Comparison of ENCODE assay signal across 21 cellular contexts in the genomic region with DNA sequence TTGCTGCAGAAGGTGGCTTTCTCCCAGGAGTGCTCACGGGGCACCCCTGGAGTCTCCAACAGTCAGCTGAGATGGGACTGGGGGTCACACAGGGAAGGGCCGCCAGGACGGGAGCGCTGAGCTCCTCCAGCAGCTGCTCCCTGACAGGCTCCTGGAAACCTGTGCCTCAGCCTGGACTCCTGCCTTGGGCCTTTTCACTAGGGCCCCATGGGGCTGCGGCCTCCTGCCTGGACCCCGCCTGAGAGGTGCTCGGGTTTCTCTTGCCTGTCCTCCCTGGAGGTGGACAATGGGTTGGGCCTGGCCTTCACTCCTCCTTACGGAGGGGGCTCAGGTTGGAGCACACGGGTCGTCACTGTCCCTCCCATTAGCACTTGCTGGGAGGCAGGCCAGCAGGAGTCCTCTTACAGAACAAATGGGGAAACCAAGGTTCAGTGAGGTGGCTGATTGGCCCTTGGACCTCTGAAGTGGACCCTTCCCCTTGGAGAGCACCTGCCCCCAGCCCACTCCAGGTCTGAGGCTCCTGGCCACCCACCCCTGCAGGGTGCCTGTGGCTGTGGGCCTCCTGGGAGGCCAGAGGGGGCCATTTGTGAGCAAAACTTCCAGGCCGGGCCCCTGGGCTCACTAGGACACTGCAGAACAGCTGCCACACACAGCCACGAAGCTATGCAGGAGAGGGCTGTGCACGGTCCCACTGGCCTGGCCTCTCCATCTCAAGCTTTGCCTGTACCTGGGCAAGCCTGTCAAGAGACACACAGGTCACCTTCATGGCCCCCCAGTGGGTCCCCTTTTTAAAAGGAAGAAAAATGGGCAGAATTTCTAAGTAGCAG. TPM values are rescaled to one million over a fixed set of nuclear protein-coding genes. Genes with fewer than 3 reads are reported as not detected.
DNase-seq lines count a peak whose midpoint lies in the region; ATAC-seq, FAIRE-seq and TF ChIP-seq lines count a peak whose summit lies in the region.
"Had no signal": no experiment of that assay in that cellular context is flagged by ENCODE, and none has a peak within 500 bp of the region (broad histone marks: within the 10 kb centered on the region; RNA-seq: fewer than 3 reads in every experiment).

No MANE protein-coding gene starts in this region.

- H3K4me3 ChIP-seq in Peyer's patch (no peak overlapping the region), kidney (ENCODE audit: low read length in 2 of 2) (no peak overlapping the region), tibial nerve (no peak overlapping the region)
- H3K4me3 ChIP-seq: A549; BLaER1 treated with 17β-estradiol and CSF1 and Interleukin-3, amounts not matched to agents 10 nM and 100 nM had no signal

- TF ChIP-seq CTCF in Peyer's patch (IDR thresholded peaks at IDR 0.05) (no peak), kidney (IDR thresholded peaks at IDR 0.05; ENCODE audit: borderline replicate concordance, extremely low read depth, insufficient read depth) (no peak), tibial nerve (IDR thresholded peaks at IDR 0.05) (no peak)

- DNase-seq in activated T-cell treated with anti-CD3 and anti-CD28 coated beads, Interleukin-2, amount 50 U/mL, for 24 hours: peak; percentile 14
- no peak for DNase-seq in activated T-cell treated with anti-CD3 and anti-CD28 coated beads, Interleukin-2, amount 50 U/mL, for 4 hours
- peak in 2 of 3 donors; percentile 7 to 41 for DNase-seq in Peyer's patch
- peak; percentile 45 for DNase-seq in kidney
- DNase-seq in sciatic nerve (ENCODE audit: low spot score): peak; percentile 47
- DNase-seq in tibial nerve (ENCODE audit: low spot score in 2 of 2): no peak
- DNase-seq in activated CD4-positive, alpha-beta T cell treated with anti-CD3 and anti-CD28 coated beads for 48 hours: no peak
- DNase-seq: GF-D8; H9; NCI-H1417; NCI-H2029; NCI-H2171 treated with DMSO at 0.1 percent for 48 hours; NCI-H446 treated with DMSO at 0.1 percent for 48 hours; NK-92 treated with Interleukin-12 subunit alpha and Interleukin-12 subunit beta, amount 100 ng/mL, for 24 hours; SIG-M5 had no signal

- no peak overlapping the region for H3K4me3 Mint-ChIP-seq in activated T-cell treated with anti-CD3 and anti-CD28 coated beads, Interleukin-2, amount 50 U/mL, for 24 hours
- no peak overlapping the region for H3K4me3 Mint-ChIP-seq in activated T-cell treated with anti-CD3 and anti-CD28 coated beads, Interleukin-2, amount 50 U/mL, for 4 hours
- H3K4me3 Mint-ChIP-seq: H9 had no signal

- intact Hi-C loops in kidney (cut with DNase I) (no loop called here), sciatic nerve (cut with DNase I) (no loop called here)

- 72 to 88% methylated on average over 5 to 11 of the region's 13 CpGs for WGBS in tibial nerve, 2 donors

- H3K9ac ChIP-seq in kidney (ENCODE audit: low read length in 2 of 2): no peak overlapping the region
- H3K9ac ChIP-seq: BLaER1 treated with 17β-estradiol and CSF1 and Interleukin-3, amounts not matched to agents 10 nM and 100 nM had no signal

- no peaks in the 10 kb centered on the region for H3K4me1 Mint-ChIP-seq in activated T-cell treated with anti-CD3 and anti-CD28 coated beads, Interleukin-2, amount 50 U/mL, for 24 hours (ENCODE audit: low read depth)
- no peaks in the 10 kb centered on the region for H3K4me1 Mint-ChIP-seq in activated T-cell treated with anti-CD3 and anti-CD28 coated beads, Interleukin-2, amount 50 U/mL, for 4 hours (ENCODE audit: low read depth)

- TF ChIP-seq POLR2A in Peyer's patch (IDR thresholded peaks at IDR 0.05) (no peak), tibial nerve (IDR thresholded peaks at IDR 0.05) (no peak)

- no peaks in the 10 kb centered on the region for H3K4me1 ChIP-seq in Peyer's patch
- peaks cover 0 to 5% of the 10 kb centered on the region in 2 donors for H3K4me1 ChIP-seq in kidney (ENCODE audit: control insufficient read depth in 1 of 2, insufficient read depth in 1 of 2, low read depth in 1 of 2, low read length in 2 of 2)
- H3K4me1 ChIP-seq in tibial nerve: no peaks in the 10 kb centered on the region
- H3K4me1 ChIP-seq: A549 had no signal

- no peak overlapping the region for H3K27ac ChIP-seq in Peyer's patch
- no peak overlapping the region for H3K27ac ChIP-seq in kidney (ENCODE audit: low read depth in 2 of 2, low read length in 2 of 2)
- H3K27ac ChIP-seq in tibial nerve: no peak overlapping the region
- H3K27ac ChIP-seq: A549; BLaER1 treated with 17β-estradiol and CSF1 and Interleukin-3, amounts not matched to agents 10 nM and 100 nM; HL-60 had no signal

- ATAC-seq in activated T-cell treated with anti-CD3 and anti-CD28 coated beads, Interleukin-2, amount 50 U/mL, for 4 hours: no peak
- ATAC-seq in sciatic nerve (peak; percentile 13), GM18873 (IDR thresholded peaks at IDR 0.05; ENCODE audit: low FRiP score, unreplicated experiment) (no peak)

- no peaks in the 10 kb centered on the region for H3K9me3 Mint-ChIP-seq in activated T-cell treated with anti-CD3 and anti-CD28 coated beads, Interleukin-2, amount 50 U/mL, for 24 hours
- H3K9me3 Mint-ChIP-seq in activated T-cell treated with anti-CD3 and anti-CD28 coated beads, Interleukin-2, amount 50 U/mL, for 4 hours: no peaks in the 10 kb centered on the region
- H3K9me3 Mint-ChIP-seq: H9 had no signal

- no peak overlapping the region for H3K27ac Mint-ChIP-seq in activated T-cell treated with anti-CD3 and anti-CD28 coated beads, Interleukin-2, amount 50 U/mL, for 24 hours
- H3K27ac Mint-ChIP-seq: H9 had no signal

- no peaks in the 10 kb centered on the region for H3K36me3 Mint-ChIP-seq in activated T-cell treated with anti-CD3 and anti-CD28 coated beads, Interleukin-2, amount 50 U/mL, for 24 hours (ENCODE audit: low read depth)
- H3K36me3 Mint-ChIP-seq in activated T-cell treated with anti-CD3 and anti-CD28 coated beads, Interleukin-2, amount 50 U/mL, for 4 hours (ENCODE audit: insufficient read depth): no peaks in the 10 kb centered on the region

- no peaks in the 10 kb centered on the region for H3K27me3 Mint-ChIP-seq in activated T-cell treated with anti-CD3 and anti-CD28 coated beads, Interleukin-2, amount 50 U/mL, for 24 hours
- peaks cover 5% of the 10 kb centered on the region for H3K27me3 Mint-ChIP-seq in activated T-cell treated with anti-CD3 and anti-CD28 coated beads, Interleukin-2, amount 50 U/mL, for 4 hours (ENCODE audit: low read depth)

- H3K9me3 ChIP-seq in Peyer's patch (no peaks in the 10 kb centered on the region), kidney (ENCODE audit: control insufficient read depth in 1 of 2, low read length in 2 of 2) (no peaks in the 10 kb centered on the region), tibial nerve (no peaks in the 10 kb centered on the region)
- H3K9me3 ChIP-seq: A549; BLaER1 treated with 17β-estradiol and CSF1 and Interleukin-3, amounts not matched to agents 10 nM and 100 nM had no signal

- no peak for TF ChIP-seq EP300 in tibial nerve (IDR thresholded peaks at IDR 0.05)

- H3K36me3 ChIP-seq in Peyer's patch: no peaks in the 10 kb centered on the region
- H3K36me3 ChIP-seq in kidney (ENCODE audit: control insufficient read depth in 1 of 2, insufficient read depth in 2 of 2, low read length in 2 of 2): no peaks in the 10 kb centered on the region
- H3K36me3 ChIP-seq in tibial nerve: no peaks in the 10 kb centered on the region
- H3K36me3 ChIP-seq: BLaER1 treated with 17β-estradiol and CSF1 and Interleukin-3, amounts not matched to agents 10 nM and 100 nM had no signal

- FAIRE-seq in kidney (lab: Jason Lieb, UNC): no peak
- FAIRE-seq: A549, GM12891, HTR-8/SVneo had no signal

- H3K27me3 ChIP-seq in Peyer's patch (no peaks in the 10 kb centered on the region), tibial nerve (no peaks in the 10 kb centered on the region)
- H3K27me3 ChIP-seq: BLaER1 treated with 17β-estradiol and CSF1 and Interleukin-3, amounts not matched to agents 10 nM and 100 nM had no signal

RNA-seq across cellular contexts. Expression of a gene that starts 57.1 kb away (rescaled TPM):
- total RNA-seq in activated T-cell treated with anti-CD3 and anti-CD28 coated beads, Interleukin-2, amount 50 U/mL, for 4 hours: 100 to 1,000 TPM; 581 to 619 (median 602) TPM
- 10 to 100 TPM; 31.5 to 91.6 (median 55.6) TPM for total RNA-seq in Peyer's patch
- total RNA-seq in kidney: 97.5 TPM
- polyA plus RNA-seq in kidney (ENCODE audit: insufficient read depth, low read depth, low replicate concordance): 94.4 TPM
- 33.1 TPM for total RNA-seq in sciatic nerve
- 100 to 1,000 TPM in 2 of 4 donors, 10 to 100 TPM in 2; 70.1 to 158 (median 94.8) TPM for total RNA-seq in tibial nerve

Comparison
In these comparisons a context has a peak if more than half of its experiments do, and no peak if none do; other contexts are left out.
1. DNase-seq: peak in activated T-cell treated with anti-CD3 and anti-CD28 coated beads, Interleukin-2, amount 50 U/mL, for 24 hours (single experiment), Peyer's patch (2 of 3), kidney (single experiment) and sciatic nerve (single experiment); none in activated T-cell treated with anti-CD3 and anti-CD28 coated beads, Interleukin-2, amount 50 U/mL, for 4 hours (single experiment), tibial nerve (0 of 2) and activated CD4-positive, alpha-beta T cell treated with anti-CD3 and anti-CD28 coated beads for 48 hours (single experiment).